9 cellular contexts compared by ENCODE assay signal in genomic region chr21:17554619-17555472, GRCh38. TPM values are rescaled to one million over a fixed set of nuclear protein-coding genes. Genes with fewer than 3 reads are reported as not detected.
DNase-seq lines count a peak whose midpoint lies in the region; ATAC-seq and TF ChIP-seq lines count a peak whose summit lies in the region.
"Had no signal": no experiment of that assay in that cellular context is flagged by ENCODE, and none has a peak within 500 bp of the region (broad histone marks: within the 10 kb centered on the region; RNA-seq: fewer than 3 reads in every experiment).

No MANE protein-coding gene starts in this region.

- H3K27ac ChIP-seq in body of pancreas (no peak overlapping the region), lower lobe of right lung (no peak overlapping the region)

- H3K27me3 ChIP-seq in BE2C = no peaks in the 10 kb centered on the region
- H3K27me3 ChIP-seq in body of pancreas = no peaks in the 10 kb centered on the region
- H3K27me3 ChIP-seq in lower lobe of right lung (ENCODE audit: low read depth) = no peaks in the 10 kb centered on the region

- 49 to 53% methylated on average over 7 of the region's 7 CpGs for WGBS in body of pancreas, 2 donors

- no peak for TF ChIP-seq POLR2A in body of pancreas (IDR thresholded peaks at IDR 0.05)

- ATAC-seq in body of pancreas = peak; percentile 50
- peak in 1 of 2 donors; percentile 8 for ATAC-seq in lower lobe of right lung
- ATAC-seq in HG03045 (IDR thresholded peaks at IDR 0.05; ENCODE audit: unreplicated experiment) = no peak
- ATAC-seq in HG03457 (IDR thresholded peaks at IDR 0.05; ENCODE audit: unreplicated experiment) = no peak

- H3K4me1 ChIP-seq in BE2C (no peaks in the 10 kb centered on the region), body of pancreas (peaks cover 6% of the 10 kb centered on the region), lower lobe of right lung (no peaks in the 10 kb centered on the region)

- H3K36me3 ChIP-seq in BE2C = no peaks in the 10 kb centered on the region
- peaks cover 0 to 2% of the 10 kb centered on the region in 2 donors for H3K36me3 ChIP-seq in body of pancreas (replicated peaks in 1 of 2; ENCODE audit: insufficient read depth in 1 of 2, low read depth in 2 of 2)
- no peaks in the 10 kb centered on the region for H3K36me3 ChIP-seq in lower lobe of right lung

- peak; percentile 37 for TF ChIP-seq CTCF in BE2C (IDR thresholded peaks at IDR 0.05; ENCODE audit: low read depth, low read length)
- TF ChIP-seq CTCF in body of pancreas (IDR thresholded peaks at IDR 0.05) = peak in 6 of 7 experiments; percentile 7 to 53 (median 42)
- peak; percentile 21 for TF ChIP-seq CTCF in lower lobe of right lung (IDR thresholded peaks at IDR 0.05)

- DNase-seq in BE2C = peak; percentile 51
- DNase-seq in LHCN-M2 (ENCODE audit: low read depth) = peak; percentile 12
- DNase-seq in body of pancreas = no peak
- DNase-seq in lower lobe of right lung = no peak
- DNase-seq in activated CD4-positive, alpha-beta T cell treated with anti-CD3 and anti-CD28 coated beads, Interleukin-2, amount 50 U/mL, for 4 hours = no peak
- no peak for DNase-seq in mucosa of gallbladder (ENCODE audit: low spot score)
- DNase-seq: NCI-H446 treated with DMSO at 0.1 percent for 48 hours had no signal

- intact Hi-C loops in body of pancreas (cut with DNase I) (no loop called here), lower lobe of right lung (cut with DNase I) (no loop called here)

- H3K4me3 ChIP-seq in BE2C (ENCODE audit: low read depth, low read length) (peak overlapping the region; percentile 4; the same call in 1 of the 2 replicates), body of pancreas (no peak overlapping the region), lower lobe of right lung (no peak overlapping the region)

- no peaks in the 10 kb centered on the region for H3K9me3 ChIP-seq in BE2C
- no peaks in the 10 kb centered on the region for H3K9me3 ChIP-seq in body of pancreas
- no peaks in the 10 kb centered on the region for H3K9me3 ChIP-seq in lower lobe of right lung

RNA-seq across cellular contexts. Expression of gene CXADR, which starts 42.0 kb away (rescaled TPM):
- polyA plus RNA-seq in BE2C (2012; ENCODE audit: insufficient read depth, insufficient read length, low read depth) = 1.4 TPM
- total RNA-seq in LHCN-M2 (2014; rRNA removed) (not detected in 2 replicates), body of pancreas (10 to 100 TPM; 28.8 to 41.9 TPM), lower lobe of right lung (26.6 TPM), mucosa of gallbladder (151 TPM)
- not detected for polyA plus RNA-seq in LHCN-M2 (2012)

RNA-seq across cellular contexts. Expression of gene BTG3, which starts 57.9 kb away (rescaled TPM):
- 13.6 TPM for polyA plus RNA-seq in BE2C (2012; ENCODE audit: insufficient read depth, insufficient read length, low read depth)
- 65.4 and 67.2 TPM in 2 replicates for total RNA-seq in LHCN-M2 (2014; rRNA removed)
- 18.3 TPM for polyA plus RNA-seq in LHCN-M2 (2012)
- 10 to 100 TPM; 16.6 to 55.4 TPM for total RNA-seq in body of pancreas
- 51.8 TPM for total RNA-seq in lower lobe of right lung
- 15.5 TPM for total RNA-seq in mucosa of gallbladder

Comparison
In these comparisons a context has a peak if more than half of its experiments do, and no peak if none do; other contexts are left out.
1. DNase-seq: peak in BE2C (single experiment) and LHCN-M2 (single experiment); none in body of pancreas (0 of 4), lower lobe of right lung (single experiment), activated CD4-positive, alpha-beta T cell treated with anti-CD3 and anti-CD28 coated beads, Interleukin-2, amount 50 U/mL, for 4 hours (0 of 2) and mucosa of gallbladder (single experiment).
2. RNA of gene CXADR, which starts 42.0 kb away (total RNA-seq): 151 TPM in mucosa of gallbladder (single experiment), 28.8 to 41.9 TPM in body of pancreas and 26.6 TPM in lower lobe of right lung (single experiment); not detected in LHCN-M2; every median in the first group is over 10 times any median in the second.
3. Peak in every context shown above with its lines, with median percentiles within 50 percentile points of each other: CTCF ChIP-seq.